In the genomic region with DNA sequence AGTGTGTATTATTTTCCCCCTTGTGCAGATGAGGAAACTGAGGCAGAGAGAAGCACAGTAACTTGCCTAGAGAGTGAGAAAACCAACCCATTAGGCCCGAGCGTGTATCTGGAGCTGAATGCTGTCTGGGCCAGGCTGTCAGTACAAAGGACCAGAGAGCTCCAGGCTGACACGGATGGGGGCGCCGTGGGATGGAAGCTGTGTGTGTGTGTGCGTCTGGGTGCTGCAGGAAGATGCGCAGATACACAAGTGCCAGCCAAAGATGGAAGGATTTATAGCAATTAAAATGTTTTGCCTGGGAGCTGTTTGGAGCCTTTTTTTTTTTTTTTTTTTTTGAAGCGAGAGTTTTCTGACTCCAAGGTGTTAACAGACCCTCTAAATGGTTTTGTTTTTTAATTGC, we compare ENCODE assay signal across 22 cellular contexts.
"Had no signal": no experiment of that assay in that cellular context is flagged by ENCODE, and none has a peak within 500 bp of the region (broad histone marks: within the 10 kb centered on the region; RNA-seq: fewer than 3 reads in every experiment).

No MANE protein-coding gene starts in this region.

- DNase-seq: effector CD8-positive, alpha-beta T cell; endodermal cell; foreskin fibroblast; gastrocnemius medialis; head of caudate nucleus; left ventricle myocardium superior; lower lobe of right lung; naive thymus-derived CD8-positive, alpha-beta T cell; nephron progenitor cell; occipital lobe; ovary; posterior cingulate gyrus; psoas muscle; right cardiac atrium; sigmoid colon; stimulated activated CD4-positive, alpha-beta T cell treated with anti-CD3 and anti-CD28 coated beads, Interleukin-2, amount 100 ng/mL, for 24 hours; stimulated activated CD4-positive, alpha-beta T cell treated with anti-CD3 and anti-CD28 coated beads, Interleukin-4, amount 100 ng/mL, for 24 hours; stimulated activated naive CD4-positive, alpha-beta T cell treated with Interleukin-2 at 50 U/mL for 16 hours; stomach; thyroid gland; trophoblast cell had no signal

- FAIRE-seq: keratinocyte had no signal
